22 cellular contexts compared by ENCODE assay signal in genomic region chr14:72604133-72604532, GRCh38.
A peak's percentile ranks its signal among the peaks of the same experiment; 100 is the strongest.
DNase-seq lines count a peak whose midpoint lies in the region; ATAC-seq and FAIRE-seq lines count a peak whose summit lies in the region.
"Had no signal": no experiment of that assay in that cellular context is flagged by ENCODE, and none has a peak within 500 bp of the region (broad histone marks: within the 10 kb centered on the region; RNA-seq: fewer than 3 reads in every experiment).

No MANE protein-coding gene starts in this region.

- no peaks in the 10 kb centered on the region for H3K9me3 Mint-ChIP-seq in activated CD4-positive, alpha-beta memory T cell treated with anti-CD3 and anti-CD28 coated beads, Interleukin-2, amount 10 ng/mL, durations not matched to agents 7 days and 5 days
- H3K9me3 Mint-ChIP-seq in activated CD4-positive, alpha-beta memory T cell treated with anti-CD3 and anti-CD28 coated beads for 36 hours = no peaks in the 10 kb centered on the region
- no peaks in the 10 kb centered on the region for H3K9me3 Mint-ChIP-seq in natural killer cell treated with Interleukin-12 subunit alpha and Interleukin-12 subunit beta and Interleukin-15 and Interleukin-18, amount 100 ng/mL, for 72 hours
- no peaks in the 10 kb centered on the region for H3K9me3 Mint-ChIP-seq in naive thymus-derived CD8-positive, alpha-beta T cell
- H3K9me3 Mint-ChIP-seq: CD4-positive, CD25-positive, alpha-beta regulatory T cell had no signal

- intact Hi-C loops in activated CD4-positive, alpha-beta memory T cell treated with anti-CD3 and anti-CD28 coated beads for 36 hours (cut with micrococcal nuclease) = no loop called here

- H3K4me3 Mint-ChIP-seq in activated CD4-positive, alpha-beta memory T cell treated with anti-CD3 and anti-CD28 coated beads, Interleukin-2, amount 10 ng/mL, durations not matched to agents 7 days and 5 days = no peak overlapping the region
- no peak overlapping the region for H3K4me3 Mint-ChIP-seq in activated CD4-positive, alpha-beta memory T cell treated with anti-CD3 and anti-CD28 coated beads for 36 hours
- H3K4me3 Mint-ChIP-seq in natural killer cell treated with Interleukin-12 subunit alpha and Interleukin-12 subunit beta and Interleukin-15 and Interleukin-18, amount 100 ng/mL, for 72 hours = no peak overlapping the region
- no peak overlapping the region for H3K4me3 Mint-ChIP-seq in naive thymus-derived CD8-positive, alpha-beta T cell
- H3K4me3 Mint-ChIP-seq: CD4-positive, CD25-positive, alpha-beta regulatory T cell had no signal

- H3K27ac Mint-ChIP-seq in activated CD4-positive, alpha-beta memory T cell treated with anti-CD3 and anti-CD28 coated beads, Interleukin-2, amount 10 ng/mL, durations not matched to agents 7 days and 5 days = no peak overlapping the region
- no peak overlapping the region for H3K27ac Mint-ChIP-seq in activated CD4-positive, alpha-beta memory T cell treated with anti-CD3 and anti-CD28 coated beads for 36 hours
- peak overlapping the region; percentile 0 to 27 for H3K27ac Mint-ChIP-seq in natural killer cell treated with Interleukin-12 subunit alpha and Interleukin-12 subunit beta and Interleukin-15 and Interleukin-18, amount 100 ng/mL, for 72 hours
- H3K27ac Mint-ChIP-seq in naive thymus-derived CD8-positive, alpha-beta T cell = no peak overlapping the region
- H3K27ac Mint-ChIP-seq: CD4-positive, CD25-positive, alpha-beta regulatory T cell had no signal

- DNase-seq in activated CD4-positive, alpha-beta memory T cell treated with anti-CD3 and anti-CD28 coated beads, Interleukin-2, amount 10 ng/mL, durations not matched to agents 7 days and 5 days = peak; percentile 7
- no peak for DNase-seq in activated CD4-positive, alpha-beta memory T cell treated with anti-CD3 and anti-CD28 coated beads for 36 hours
- DNase-seq in ecto neural progenitor cell (ENCODE audit: low spot score) = peak; percentile 20
- no peak for DNase-seq in natural killer cell treated with Interleukin-12 subunit alpha and Interleukin-12 subunit beta and Interleukin-15 and Interleukin-18, amount 100 ng/mL, for 72 hours (ENCODE audit: low spot score)
- no peak for DNase-seq in urothelium cell line (ENCODE audit: low spot score)
- no peak for DNase-seq in naive thymus-derived CD8-positive, alpha-beta T cell
- DNase-seq in Ammon's horn (ENCODE audit: low spot score) = no peak
- DNase-seq in HPDE6-E6E7 (ENCODE audit: extremely low spot score) = no peak
- DNase-seq: BE2C; CD4-positive, CD25-positive, alpha-beta regulatory T cell; GOT3; HCEC 1CT; Kasumi-1; NCI-H1092 treated with DMSO at 0.1 percent for 48 hours; NCI-H1436; NCI-H187; NCI-H2081 treated with DMSO at 0.1 percent for 48 hours; NCI-H510A; NCI-H69; Peyer's patch; SIG-M5 had no signal

- H3K27me3 Mint-ChIP-seq in activated CD4-positive, alpha-beta memory T cell treated with anti-CD3 and anti-CD28 coated beads, Interleukin-2, amount 10 ng/mL, durations not matched to agents 7 days and 5 days = peaks cover 49% of the 10 kb centered on the region
- H3K27me3 Mint-ChIP-seq in activated CD4-positive, alpha-beta memory T cell treated with anti-CD3 and anti-CD28 coated beads for 36 hours = no peaks in the 10 kb centered on the region
- H3K27me3 Mint-ChIP-seq in natural killer cell treated with Interleukin-12 subunit alpha and Interleukin-12 subunit beta and Interleukin-15 and Interleukin-18, amount 100 ng/mL, for 72 hours = peaks cover 65 to 73% of the 10 kb centered on the region in 2 donors
- peaks cover 3 to 19% (median 5%) of the 10 kb centered on the region in 5 donors for H3K27me3 Mint-ChIP-seq in naive thymus-derived CD8-positive, alpha-beta T cell

- peak; percentile 85 for FAIRE-seq in urothelium cell line (lab: Jason Lieb, UNC)
- FAIRE-seq: K562 had no signal

- peaks cover 2% of the 10 kb centered on the region for H3K4me1 Mint-ChIP-seq in activated CD4-positive, alpha-beta memory T cell treated with anti-CD3 and anti-CD28 coated beads, Interleukin-2, amount 10 ng/mL, durations not matched to agents 7 days and 5 days
- no peaks in the 10 kb centered on the region for H3K4me1 Mint-ChIP-seq in activated CD4-positive, alpha-beta memory T cell treated with anti-CD3 and anti-CD28 coated beads for 36 hours (ENCODE audit: low read depth)
- H3K4me1 Mint-ChIP-seq in natural killer cell treated with Interleukin-12 subunit alpha and Interleukin-12 subunit beta and Interleukin-15 and Interleukin-18, amount 100 ng/mL, for 72 hours (ENCODE audit: low read depth in 2 of 2) = peaks cover 7 to 13% of the 10 kb centered on the region in 2 donors
- peaks cover 0 to 8% (median 1%) of the 10 kb centered on the region in 4 donors for H3K4me1 Mint-ChIP-seq in naive thymus-derived CD8-positive, alpha-beta T cell

- CTCF ChIA-PET in activated CD4-positive, alpha-beta memory T cell treated with anti-CD3 and anti-CD28 coated beads, Interleukin-2, amount 10 ng/mL, durations not matched to agents 7 days and 5 days (lab: Charles Lee) = no interaction called here
- CTCF ChIA-PET in activated CD4-positive, alpha-beta memory T cell treated with anti-CD3 and anti-CD28 coated beads for 36 hours (lab: Charles Lee) = no interaction called here

- ATAC-seq in natural killer cell treated with Interleukin-12 subunit alpha and Interleukin-12 subunit beta and Interleukin-15 and Interleukin-18, amount 100 ng/mL, for 72 hours = no peak
- ATAC-seq in naive thymus-derived CD8-positive, alpha-beta T cell = no peak
- ATAC-seq: K562 had no signal

- H3K36me3 Mint-ChIP-seq in activated CD4-positive, alpha-beta memory T cell treated with anti-CD3 and anti-CD28 coated beads, Interleukin-2, amount 10 ng/mL, durations not matched to agents 7 days and 5 days (ENCODE audit: low read depth) = no peaks in the 10 kb centered on the region
- H3K36me3 Mint-ChIP-seq in activated CD4-positive, alpha-beta memory T cell treated with anti-CD3 and anti-CD28 coated beads for 36 hours = no peaks in the 10 kb centered on the region
- no peaks in the 10 kb centered on the region for H3K36me3 Mint-ChIP-seq in natural killer cell treated with Interleukin-12 subunit alpha and Interleukin-12 subunit beta and Interleukin-15 and Interleukin-18, amount 100 ng/mL, for 72 hours
- H3K36me3 Mint-ChIP-seq in naive thymus-derived CD8-positive, alpha-beta T cell = no peaks in the 10 kb centered on the region
- H3K36me3 Mint-ChIP-seq: CD4-positive, CD25-positive, alpha-beta regulatory T cell had no signal

- POLR2A ChIA-PET in activated CD4-positive, alpha-beta memory T cell treated with anti-CD3 and anti-CD28 coated beads, Interleukin-2, amount 10 ng/mL, durations not matched to agents 7 days and 5 days (lab: Charles Lee) = no interaction called here
- POLR2A ChIA-PET in activated CD4-positive, alpha-beta memory T cell treated with anti-CD3 and anti-CD28 coated beads for 36 hours (lab: Charles Lee) = no interaction called here
- POLR2A ChIA-PET in naive thymus-derived CD8-positive, alpha-beta T cell (lab: Charles Lee) = no interaction called here

Comparison
In these comparisons a context has a peak if more than half of its experiments do, and no peak if none do; other contexts are left out.
1. DNase-seq: peak in activated CD4-positive, alpha-beta memory T cell treated with anti-CD3 and anti-CD28 coated beads, Interleukin-2, amount 10 ng/mL, durations not matched to agents 7 days and 5 days (single experiment) and ecto neural progenitor cell (single experiment); none in activated CD4-positive, alpha-beta memory T cell treated with anti-CD3 and anti-CD28 coated beads for 36 hours (single experiment), natural killer cell treated with Interleukin-12 subunit alpha and Interleukin-12 subunit beta and Interleukin-15 and Interleukin-18, amount 100 ng/mL, for 72 hours (single experiment), urothelium cell line (single experiment), naive thymus-derived CD8-positive, alpha-beta T cell (0 of 10), Ammon's horn (single experiment) and HPDE6-E6E7 (single experiment).
2. H3K27ac Mint-ChIP-seq: peak in natural killer cell treated with Interleukin-12 subunit alpha and Interleukin-12 subunit beta and Interleukin-15 and Interleukin-18, amount 100 ng/mL, for 72 hours (2 of 2); none in activated CD4-positive, alpha-beta memory T cell treated with anti-CD3 and anti-CD28 coated beads, Interleukin-2, amount 10 ng/mL, durations not matched to agents 7 days and 5 days (single experiment), activated CD4-positive, alpha-beta memory T cell treated with anti-CD3 and anti-CD28 coated beads for 36 hours (single experiment) and naive thymus-derived CD8-positive, alpha-beta T cell (0 of 10).